4 cellular contexts compared by ENCODE assay signal in the genomic region with DNA sequence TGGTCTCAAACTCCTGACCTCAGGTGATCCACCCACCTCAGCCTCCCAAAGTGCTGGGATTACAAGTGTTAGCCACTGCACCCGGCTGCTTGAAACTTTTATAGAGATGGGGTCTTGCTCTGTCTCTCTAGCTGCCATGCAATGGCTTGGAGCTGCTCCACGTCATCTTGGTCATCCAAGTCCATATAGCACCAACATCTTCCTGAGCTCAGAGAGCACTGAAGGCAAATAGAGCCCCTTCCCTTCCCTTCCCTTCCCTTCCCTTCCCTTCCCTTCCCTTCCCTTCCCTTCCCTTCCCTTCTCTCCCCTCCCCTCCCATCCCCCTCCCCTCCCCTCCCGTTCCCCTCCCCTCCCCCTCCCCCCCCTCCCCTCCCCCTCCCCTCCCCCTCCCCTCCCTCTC. TPM values are rescaled to one million over a fixed set of nuclear protein-coding genes. Genes with fewer than 3 reads are reported as not detected.
"Had no signal": no experiment of that assay in that cellular context is flagged by ENCODE, and none has a peak within 500 bp of the region (broad histone marks: within the 10 kb centered on the region; RNA-seq: fewer than 3 reads in every experiment).

No MANE protein-coding gene starts in this region.

RNA-seq across cellular contexts. Expression of a gene that starts 22.5 kb away (rescaled TPM):
- total RNA-seq: LHCN-M2, M059J, MCF 10A, NCI-H460 had no signal
